ENCODE assay signal across 8 cellular contexts in the genomic region with DNA sequence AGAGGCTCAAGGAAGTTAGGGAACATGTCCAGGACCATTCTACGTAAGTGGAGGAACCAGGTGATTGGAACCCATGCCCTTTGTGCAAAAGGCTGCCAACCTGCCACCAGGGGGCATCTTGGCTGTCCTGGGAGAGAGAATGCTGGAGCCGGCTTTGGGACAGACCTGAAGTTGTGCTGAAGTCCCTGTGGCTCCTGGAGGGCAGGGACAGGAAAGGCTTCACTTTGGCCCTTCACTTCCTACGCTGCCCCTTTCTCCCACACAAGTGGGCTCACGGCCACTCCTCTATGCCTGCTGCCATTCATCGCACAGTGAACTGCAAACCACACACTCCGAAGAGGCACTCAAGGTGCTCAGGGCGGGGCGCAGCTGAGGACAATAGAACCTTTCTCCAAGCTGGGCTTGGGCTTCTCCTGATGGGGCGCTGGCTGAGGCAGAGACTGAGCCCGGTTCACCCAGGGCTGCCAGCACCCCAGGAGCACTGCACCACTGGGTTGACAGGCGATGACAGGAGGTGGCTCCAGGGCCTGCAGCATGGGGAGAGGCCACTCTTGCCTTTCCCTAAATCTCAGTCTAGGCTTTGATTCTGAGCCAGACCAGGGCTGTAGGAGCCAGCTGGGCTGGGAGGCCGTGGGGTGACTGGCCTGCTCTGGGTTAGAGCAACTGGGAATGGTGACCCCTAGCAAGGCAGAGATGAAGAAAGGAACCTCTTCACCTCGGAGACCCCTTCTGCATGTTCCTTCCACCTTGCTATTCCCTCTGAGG. TPM values are rescaled to one million over a fixed set of nuclear protein-coding genes. Genes with fewer than 3 reads are reported as not detected.
DNase-seq lines count a peak whose midpoint lies in the region; ATAC-seq and TF ChIP-seq lines count a peak whose summit lies in the region.

No MANE protein-coding gene starts in this region.

- H4K91ac ChIP-seq in neuronal stem cell (ENCODE audit: low read depth, low read length, poor library complexity) = no peak overlapping the region

- ATAC-seq in T-helper 17 cell (peak; percentile 49), GM21825 (IDR thresholded peaks at IDR 0.05; ENCODE audit: unreplicated experiment) (no peak)

- H3K27me3 Mint-ChIP-seq in T-helper 17 cell = no peaks in the 10 kb centered on the region

- H3K18ac ChIP-seq in neuronal stem cell (ENCODE audit: low read length) = peak overlapping the region; percentile 17

- H2BK12ac ChIP-seq in neuronal stem cell (ENCODE audit: low read length) = no peak overlapping the region

- H2BK15ac ChIP-seq in neuronal stem cell (ENCODE audit: low read length) = no peak overlapping the region

- H3K9ac ChIP-seq in colonic mucosa (ENCODE audit: low read depth in 2 of 2, low read length in 2 of 2) = no peak overlapping the region
- H3K9ac ChIP-seq in neuronal stem cell (ENCODE audit: low read depth, low read length, poor library complexity) = no peak overlapping the region

- no peak overlapping the region for H3K4ac ChIP-seq in neuronal stem cell (ENCODE audit: low read length)

- H3K4me3 ChIP-seq in colonic mucosa (no peak overlapping the region), neuronal stem cell (ENCODE audit: low read length in 2 of 2) (no peak overlapping the region)

- no peak overlapping the region for H3K27ac Mint-ChIP-seq in T-helper 17 cell

- peak; percentile 58 for DNase-seq in activated CD8-positive, alpha-beta memory T cell treated with anti-CD3 and anti-CD28 coated beads, Interleukin-2, amount 50 U/mL, for 4 hours
- no peak for DNase-seq in activated CD8-positive, alpha-beta memory T cell treated with anti-CD3 and anti-CD28 coated beads, Interleukin-2, amount 50 U/mL, for 48 hours
- DNase-seq in T-helper 17 cell (peak; percentile 29 to 37 (median 30)), colonic mucosa (peak; percentile 74), neuronal stem cell (ENCODE audit: low spot score) (no peak), GM19240 (ENCODE audit: insufficient read length, low spot score) (no peak), Kasumi-1 (lab: John Stamatoyannopoulos, UW) (no peak)

- H2BK120ac ChIP-seq in neuronal stem cell (ENCODE audit: low read depth, low read length) = no peak overlapping the region

- H3K9me3 ChIP-seq in T-helper 17 cell (ENCODE audit: control insufficient read depth, low read length, poor library complexity, severe bottlenecking) (no peaks in the 10 kb centered on the region), colonic mucosa (no peaks in the 10 kb centered on the region), neuronal stem cell (replicated peaks in 1 of 2; ENCODE audit: control insufficient read depth in 2 of 2, insufficient read depth in 1 of 2, low read depth in 1 of 2, low read length in 2 of 2) (peaks cover 0 to 9% of the 10 kb centered on the region in 2 donors)

- H3K36me3 ChIP-seq in colonic mucosa (no peaks in the 10 kb centered on the region), neuronal stem cell (replicated peaks in 1 of 2; ENCODE audit: control insufficient read depth in 2 of 2, insufficient read depth in 2 of 2, low read length in 2 of 2) (peaks cover 9 to 89% of the 10 kb centered on the region in 2 donors)

- no CpG with 5 or more reads among the region's 13 CpGs for WGBS in neuronal stem cell (ENCODE audit: extremely low coverage in 2 of 2, insufficient read length in 2 of 2, insufficient replicate concordance in 1 of 2), 2 donors

- no peak overlapping the region for H4K8ac ChIP-seq in neuronal stem cell (ENCODE audit: low read depth, low read length)

- H3K27ac ChIP-seq in colonic mucosa = no peak overlapping the region
- no peak overlapping the region for H3K27ac ChIP-seq in neuronal stem cell (replicated peaks; ENCODE audit: low read length)

- H2BK5ac ChIP-seq in neuronal stem cell (ENCODE audit: low read length) = no peak overlapping the region

- H3K4me3 Mint-ChIP-seq in T-helper 17 cell = no peak overlapping the region

- peak overlapping the region; percentile 70 for H3K23ac ChIP-seq in neuronal stem cell (ENCODE audit: low read depth, low read length, poor library complexity)

- TF ChIP-seq CTCF in colonic mucosa (IDR thresholded peaks at IDR 0.05) = peak; percentile 63

- peaks cover 2% of the 10 kb centered on the region for H3K36me3 Mint-ChIP-seq in T-helper 17 cell (ENCODE audit: low read depth)

- no peak overlapping the region for H2AFZ ChIP-seq in neuronal stem cell (ENCODE audit: low read length)

- peaks cover 10% of the 10 kb centered on the region for H3K4me1 Mint-ChIP-seq in T-helper 17 cell

- H3K79me1 ChIP-seq in neuronal stem cell (ENCODE audit: low read depth, low read length) = peaks cover 20% of the 10 kb centered on the region

- peaks cover 7% of the 10 kb centered on the region for H3K4me1 ChIP-seq in colonic mucosa
- peaks cover 0 to 13% of the 10 kb centered on the region in 2 donors for H3K4me1 ChIP-seq in neuronal stem cell (ENCODE audit: control insufficient read depth in 2 of 2, insufficient read depth in 1 of 2, low read depth in 1 of 2, low read length in 2 of 2)

- H3K27me3 ChIP-seq in colonic mucosa (no peaks in the 10 kb centered on the region), neuronal stem cell (ENCODE audit: control insufficient read depth in 3 of 3, insufficient read depth in 3 of 3, low read depth in 1 of 3, low read length in 3 of 3) (no peaks in the 10 kb centered on the region)

- no peak overlapping the region for H3K4me2 ChIP-seq in neuronal stem cell (ENCODE audit: insufficient read depth, low read length, poor library complexity, severe bottlenecking)

- peak overlapping the region; percentile 25 for H3K14ac ChIP-seq in neuronal stem cell (ENCODE audit: low read length)

- no peak overlapping the region for H2AK5ac ChIP-seq in neuronal stem cell (ENCODE audit: low read depth, low read length)

- intact Hi-C loops in colonic mucosa (cut with DNase I) = no loop called here

RNA-seq across cellular contexts. Expression of a gene that starts 8.4 kb away (rescaled TPM):
- total RNA-seq in T-helper 17 cell = 1 to 10 TPM; 2.0 to 2.8 TPM
- total RNA-seq in colonic mucosa = 10 to 100 TPM in 1 of 2 donors, 1 to 10 TPM in 1; 8.7 to 14.7 TPM
- polyA plus RNA-seq in neuronal stem cell (2013, experiment 1 of 2) = 31.0 TPM
- polyA plus RNA-seq in neuronal stem cell (2013, experiment 2 of 2) = 29.9 TPM

RNA-seq across cellular contexts. Expression of a gene that starts 49.6 kb away (rescaled TPM):
- total RNA-seq in T-helper 17 cell = under 1 TPM in 1 of 2 donors, not detected in 1; 0.42 TPM
- under 1 TPM; 0.45 to 0.96 TPM for total RNA-seq in colonic mucosa
- 0.06 TPM for polyA plus RNA-seq in neuronal stem cell (2013, experiment 1 of 2)
- polyA plus RNA-seq in neuronal stem cell (2013, experiment 2 of 2) = 0.03 TPM

RNA-seq across cellular contexts. Expression of a gene that starts 49.7 kb away (rescaled TPM):
- total RNA-seq in T-helper 17 cell (under 1 TPM in 1 of 2 donors, not detected in 1; 0.57 TPM), colonic mucosa (1 to 10 TPM in 1 of 2 donors, under 1 TPM in 1; 0.88 to 1.3 TPM)
- polyA plus RNA-seq in neuronal stem cell (2013, experiment 1 of 2) = 0.04 TPM
- not detected for polyA plus RNA-seq in neuronal stem cell (2013, experiment 2 of 2)

Comparison
In these comparisons a context has a peak if more than half of its experiments do, and no peak if none do; other contexts are left out.
1. DNase-seq: peak in activated CD8-positive, alpha-beta memory T cell treated with anti-CD3 and anti-CD28 coated beads, Interleukin-2, amount 50 U/mL, for 4 hours (single experiment), T-helper 17 cell (3 of 3) and colonic mucosa (single experiment); none in activated CD8-positive, alpha-beta memory T cell treated with anti-CD3 and anti-CD28 coated beads, Interleukin-2, amount 50 U/mL, for 48 hours (single experiment), neuronal stem cell (single experiment), GM19240 (single experiment) and Kasumi-1 (0 of 2).